In genomic region chr12:9068600-9068999, GRCh38 we compare ENCODE assay signal across 9 cellular contexts. TPM values are rescaled to one million over a fixed set of nuclear protein-coding genes. Genes with fewer than 3 reads are reported as not detected.
"Had no signal": no experiment of that assay in that cellular context is flagged by ENCODE, and none has a peak within 500 bp of the region (broad histone marks: within the 10 kb centered on the region; RNA-seq: fewer than 3 reads in every experiment).

No MANE protein-coding gene starts in this region.

- DNase-seq: GDM1, GF-D8 had no signal

- ATAC-seq: GM12878 had no signal

- FAIRE-seq: G401.6, GM12878, GM12891, GM12892, GM18507, GM19239 had no signal

- H3K4me3 ChIP-seq: GM12878 had no signal

RNA-seq across cellular contexts. Expression of gene A2M, which starts 47.1 kb away (rescaled TPM):
- total RNA-seq: G401 had no signal
